ENCODE assay signal across 9 cellular contexts in the genomic region with DNA sequence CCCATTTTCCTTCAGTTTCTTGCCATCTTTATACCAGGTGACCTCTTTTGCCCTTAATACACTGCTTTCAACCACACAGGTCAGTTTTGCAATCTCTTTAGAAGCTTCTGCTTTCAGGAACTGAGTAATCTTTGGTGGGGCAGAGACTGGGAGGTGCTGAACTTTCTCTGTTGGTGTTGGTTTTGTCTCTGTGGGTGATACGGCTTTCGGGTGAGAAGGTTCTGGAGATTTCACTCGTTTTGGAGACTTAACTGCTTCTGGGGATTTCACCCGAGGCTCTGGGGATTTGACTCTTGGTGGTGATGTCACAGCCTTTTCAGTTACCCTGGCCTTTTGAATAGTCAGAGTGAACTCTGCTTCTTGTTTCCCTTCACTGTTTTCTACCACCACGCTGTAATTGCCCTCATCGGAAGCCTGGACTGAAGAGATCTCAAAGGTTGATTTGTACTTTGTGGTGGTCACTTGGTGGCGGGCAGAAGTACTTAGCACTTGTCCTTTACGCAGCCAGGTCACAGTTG. TPM values are rescaled to one million over a fixed set of nuclear protein-coding genes. Genes with fewer than 3 reads are reported as not detected.
DNase-seq lines count a peak whose midpoint lies in the region; ATAC-seq and TF ChIP-seq lines count a peak whose summit lies in the region.
"Had no signal": no experiment of that assay in that cellular context is flagged by ENCODE, and none has a peak within 500 bp of the region (broad histone marks: within the 10 kb centered on the region; RNA-seq: fewer than 3 reads in every experiment).

No MANE protein-coding gene starts in this region.

- no peaks in the 10 kb centered on the region for H3K9me3 ChIP-seq in gastrocnemius medialis
- no peaks in the 10 kb centered on the region for H3K9me3 ChIP-seq in testis

- TF ChIP-seq CTCF in gastrocnemius medialis (IDR thresholded peaks at IDR 0.05 in 4 of 5, conservative IDR thresholded peaks at IDR 0.05 in 1 of 5), result no peak
- no peak for TF ChIP-seq CTCF in testis (IDR thresholded peaks at IDR 0.05)

- H3K27ac ChIP-seq in gastrocnemius medialis (peak overlapping the region; percentile 13 to 62 (median 56)), testis (no peak overlapping the region)
- H3K27ac ChIP-seq: 22Rv1 had no signal

- H3K4me1 ChIP-seq in gastrocnemius medialis (peaks cover 0 to 11% of the 10 kb centered on the region in 2 donors), testis (no peaks in the 10 kb centered on the region)

- TF ChIP-seq POLR2A in gastrocnemius medialis (IDR thresholded peaks at IDR 0.05) (no peak), testis (IDR thresholded peaks at IDR 0.05) (no peak)

- H3K36me3 ChIP-seq in gastrocnemius medialis (peaks cover 21 to 100% of the 10 kb centered on the region in 2 donors), testis (ENCODE audit: low read depth, missing control alignments) (no peaks in the 10 kb centered on the region)

- WGBS in testis, 2 donors, result 90 to 95% methylated on average over 8 of the region's 8 CpGs

- in situ Hi-C loops in gastrocnemius medialis (cut with MboI; ENCODE audit: low sequenced_read_pairs in 4 of 4), result no loop called here

- no peak overlapping the region for H3K4me3 ChIP-seq in gastrocnemius medialis
- no peak overlapping the region for H3K4me3 ChIP-seq in testis

- ATAC-seq in HG02870 (IDR thresholded peaks at IDR 0.05; ENCODE audit: unreplicated experiment) (peak; percentile 92), gastrocnemius medialis (no peak), SK-N-SH treated with all-trans-retinoic acid at 6 μM for 48 hours (no peak)

- no peaks in the 10 kb centered on the region for H3K27me3 ChIP-seq in gastrocnemius medialis
- H3K27me3 ChIP-seq in testis, result no peaks in the 10 kb centered on the region

- peak; percentile 10 for DNase-seq in NK-92 treated with Interleukin-12 subunit alpha and Interleukin-12 subunit beta, amount 100 ng/mL, for 24 hours (lab: John Stamatoyannopoulos, UW)
- no peak for DNase-seq in NK-92 (lab: John Stamatoyannopoulos, UW; ENCODE audit: unreplicated experiment)
- DNase-seq in SKM-1 treated with dmso at 0.1 percent for 144 hours (lab: John Stamatoyannopoulos, UW; ENCODE audit: unreplicated experiment), result peak; percentile 86
- no peak for DNase-seq in gastrocnemius medialis
- DNase-seq in NCI-H146 treated with DMSO at 0.1 percent for 48 hours (lab: John Stamatoyannopoulos, UW; ENCODE audit: unreplicated experiment), result no peak
- DNase-seq in testis, result no peak

- intact Hi-C loops in gastrocnemius medialis (cut with DNase I; ENCODE audit: low total_unique reads), result no loop called here
- intact Hi-C loops in testis (cut with DNase I; ENCODE audit: low total_unique reads), result no loop called here

TF ChIP-seq in SK-N-SH treated with all-trans-retinoic acid at 6 μM for 48 hours, 23 proteins besides CTCF, POLR2A, EP300 and RAD21:
- TF ChIP-seq ARNTL (CRISPR knock-in tag; IDR thresholded peaks at IDR 0.05; ENCODE audit: borderline replicate concordance, low read depth), result no peak
- TF ChIP-seq ZFP3 (CRISPR knock-in tag; IDR thresholded peaks at IDR 0.05), result no peak
- no peak for TF ChIP-seq SNAI2 (CRISPR knock-in tag; IDR thresholded peaks at IDR 0.05)
- TF ChIP-seq, protein P1, sequence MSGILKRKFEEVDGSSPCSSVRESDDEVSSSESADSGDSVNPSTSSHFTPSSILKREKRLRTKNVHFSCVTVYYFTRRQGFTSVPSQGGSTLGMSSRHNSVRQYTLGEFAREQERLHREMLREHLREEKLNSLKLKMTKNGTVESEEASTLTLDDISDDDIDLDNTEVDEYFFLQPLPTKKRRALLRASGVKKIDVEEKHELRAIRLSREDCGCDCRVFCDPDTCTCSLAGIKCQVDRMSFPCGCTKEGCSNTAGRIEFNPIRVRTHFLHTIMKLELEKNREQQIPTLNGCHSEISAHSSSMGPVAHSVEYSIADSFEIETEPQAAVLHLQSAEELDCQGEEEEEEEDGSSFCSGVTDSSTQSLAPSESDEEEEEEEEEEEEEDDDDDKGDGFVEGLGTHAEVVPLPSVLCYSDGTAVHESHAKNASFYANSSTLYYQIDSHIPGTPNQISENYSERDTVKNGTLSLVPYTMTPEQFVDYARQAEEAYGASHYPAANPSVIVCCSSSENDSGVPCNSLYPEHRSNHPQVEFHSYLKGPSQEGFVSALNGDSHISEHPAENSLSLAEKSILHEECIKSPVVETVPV (CRISPR knock-in tag; IDR thresholded peaks at IDR 0.05), result no peak
- no peak for TF ChIP-seq RARB (CRISPR knock-in tag; IDR thresholded peaks at IDR 0.05)
- TF ChIP-seq TOX (CRISPR knock-in tag; IDR thresholded peaks at IDR 0.05; ENCODE audit: borderline replicate concordance), result no peak
- TF ChIP-seq TSHZ2 (CRISPR knock-in tag; IDR thresholded peaks at IDR 0.05), result no peak
- no peak for TF ChIP-seq BACH2 (CRISPR knock-in tag; IDR thresholded peaks at IDR 0.05; ENCODE audit: borderline replicate concordance)
- no peak for TF ChIP-seq ZNF565 (CRISPR knock-in tag; conservative IDR thresholded peaks at IDR 0.05; ENCODE audit: low read depth)
- TF ChIP-seq POU6F1 (CRISPR knock-in tag; IDR thresholded peaks at IDR 0.05; ENCODE audit: borderline replicate concordance, low read depth), result no peak
- TF ChIP-seq GLIS3 (CRISPR knock-in tag; IDR thresholded peaks at IDR 0.05), result no peak
- TF ChIP-seq CSDC2 (CRISPR knock-in tag; IDR thresholded peaks at IDR 0.05), result no peak
- no peak for TF ChIP-seq ZNF70 (CRISPR knock-in tag; IDR thresholded peaks at IDR 0.05)
- no peak for TF ChIP-seq PPARA (CRISPR knock-in tag; IDR thresholded peaks at IDR 0.05; ENCODE audit: borderline replicate concordance)
- no peak for TF ChIP-seq ESRRG (CRISPR knock-in tag; IDR thresholded peaks at IDR 0.05)

RNA-seq across cellular contexts. Expression of gene PLEKHA3, which starts 50.4 kb away (rescaled TPM):
- total RNA-seq in gastrocnemius medialis, result 10 to 100 TPM in 3 of 4 donors, 1 to 10 TPM in 1; 7.1 to 20.5 (median 11.6) TPM
- total RNA-seq in testis, result 10 to 100 TPM; 17.8 to 22.8 TPM
- polyA plus RNA-seq in testis (ENCODE audit: insufficient read depth, low read depth, low replicate concordance), result 58.7 TPM

RNA-seq across cellular contexts. Expression of gene FKBP7, which starts 52.3 kb away (rescaled TPM):
- total RNA-seq in gastrocnemius medialis, result 1 to 10 TPM; 1.4 to 5.0 (median 3.3) TPM
- total RNA-seq in testis, result 10 to 100 TPM; 10.1 to 25.6 TPM
- 27.4 TPM for polyA plus RNA-seq in testis (ENCODE audit: insufficient read depth, low read depth, low replicate concordance)

Comparison
In these comparisons a context has a peak if more than half of its experiments do, and no peak if none do; other contexts are left out.
1. DNase-seq: peak in NK-92 treated with Interleukin-12 subunit alpha and Interleukin-12 subunit beta, amount 100 ng/mL, for 24 hours (single experiment) and SKM-1 treated with dmso at 0.1 percent for 144 hours (single experiment); none in NK-92 (single experiment), gastrocnemius medialis (0 of 2), NCI-H146 treated with DMSO at 0.1 percent for 48 hours (single experiment) and testis (single experiment).
2. H3K27ac ChIP-seq: peak in gastrocnemius medialis (4 of 4); none in testis (0 of 2).